ENCODE assay signal across 8 cellular contexts in genomic region chr22:45311033-45311531, GRCh38. TPM values are rescaled to one million over a fixed set of nuclear protein-coding genes. Genes with fewer than 3 reads are reported as not detected.
DNase-seq lines count a peak whose midpoint lies in the region; ATAC-seq lines count a peak whose summit lies in the region.

No MANE protein-coding gene starts in this region.

- WGBS in right cardiac atrium: 50% methylated on average over 12 of the region's 12 CpGs

- peak overlapping the region; percentile 73 for H3K4me3 ChIP-seq in HAP-1
- H3K4me3 ChIP-seq in right cardiac atrium (ENCODE audit: low read length): peak overlapping the region; percentile 95
- H3K4me3 ChIP-seq in skin epidermis: peak overlapping the region; percentile 66 to 96 (median 85)

- POLR2A ChIA-PET in activated CD4-positive, alpha-beta memory T cell treated with anti-CD3 and anti-CD28 coated beads for 36 hours (lab: Charles Lee): interaction anchor here (1.4 kb wide), 1 partner anchor 102 kb away, joined by 4 read pairs; the partner anchor contains the start of genes RIBC2 and SMC1B

- no peaks in the 10 kb centered on the region for H3K27me3 Mint-ChIP-seq in activated CD4-positive, alpha-beta memory T cell treated with anti-CD3 and anti-CD28 coated beads for 36 hours

- peaks cover 57% of the 10 kb centered on the region for H3K4me1 Mint-ChIP-seq in activated CD4-positive, alpha-beta memory T cell treated with anti-CD3 and anti-CD28 coated beads for 36 hours (ENCODE audit: low read depth)

- H3K9me3 ChIP-seq in HAP-1 (no peaks in the 10 kb centered on the region), right cardiac atrium (ENCODE audit: control insufficient read depth, low read length) (no peaks in the 10 kb centered on the region)

- CTCF ChIA-PET in activated CD4-positive, alpha-beta memory T cell treated with anti-CD3 and anti-CD28 coated beads for 36 hours (lab: Charles Lee): no interaction called here

- intact Hi-C loops in activated CD4-positive, alpha-beta memory T cell treated with anti-CD3 and anti-CD28 coated beads for 36 hours (cut with micrococcal nuclease): no loop called here
- intact Hi-C loops in right cardiac atrium (cut with DNase I): no loop called here

- no peaks in the 10 kb centered on the region for H3K27me3 ChIP-seq in HAP-1 (ENCODE audit: low read depth)
- no peaks in the 10 kb centered on the region for H3K27me3 ChIP-seq in right cardiac atrium (ENCODE audit: control insufficient read depth, insufficient read depth)

- H3K36me3 Mint-ChIP-seq in activated CD4-positive, alpha-beta memory T cell treated with anti-CD3 and anti-CD28 coated beads for 36 hours: no peaks in the 10 kb centered on the region

- no peak for ATAC-seq in right cardiac atrium
- ATAC-seq in esophagus mucosa: no peak
- no peak for ATAC-seq in HG03159 (IDR thresholded peaks at IDR 0.05; ENCODE audit: unreplicated experiment)
- no peak for ATAC-seq in HG02759 (IDR thresholded peaks at IDR 0.05; ENCODE audit: unreplicated experiment)

- in situ Hi-C loops in HAP-1 (cut with MboI; ENCODE audit: low sequenced_read_pairs): no loop called here

- peak overlapping the region; percentile 80 for H3K4me3 Mint-ChIP-seq in activated CD4-positive, alpha-beta memory T cell treated with anti-CD3 and anti-CD28 coated beads for 36 hours

- no peak for DNase-seq in HAP-1 (ENCODE audit: low spot score in 2 of 2)
- DNase-seq in activated CD4-positive, alpha-beta memory T cell treated with anti-CD3 and anti-CD28 coated beads for 36 hours: no peak
- DNase-seq in right cardiac atrium: peak in 1 of 3 donors; percentile 29
- no peak for DNase-seq in SKM-1 treated with dmso at 0.1 percent for 144 hours (lab: John Stamatoyannopoulos, UW; ENCODE audit: unreplicated experiment)

- H3K27ac ChIP-seq in right cardiac atrium (ENCODE audit: low read length) (no peak overlapping the region), skin epidermis (peak overlapping the region in 13 of 21 experiments; percentile 18 to 95 (median 87))

- H3K9me3 Mint-ChIP-seq in activated CD4-positive, alpha-beta memory T cell treated with anti-CD3 and anti-CD28 coated beads for 36 hours: no peaks in the 10 kb centered on the region

- peaks cover 4% of the 10 kb centered on the region; the same call in 1 of the 2 replicates for H3K36me3 ChIP-seq in HAP-1 (replicated peaks)

- H3K27ac Mint-ChIP-seq in activated CD4-positive, alpha-beta memory T cell treated with anti-CD3 and anti-CD28 coated beads for 36 hours: peak overlapping the region; percentile 71

- H3K4me1 ChIP-seq in HAP-1 (peaks cover 16% of the 10 kb centered on the region), right cardiac atrium (ENCODE audit: control insufficient read depth, insufficient read depth, low read length) (peaks cover 15% of the 10 kb centered on the region)

RNA-seq across cellular contexts. Expression of gene FAM118A, which starts 1.3 kb away (rescaled TPM):
- total RNA-seq in activated CD4-positive, alpha-beta memory T cell treated with anti-CD3 and anti-CD28 coated beads for 36 hours: 10 to 100 TPM; 55.0 to 56.5 TPM
- total RNA-seq in right cardiac atrium (10 to 100 TPM; 26.5 to 31.8 (median 28.4) TPM), esophagus mucosa (9.1 TPM)
- polyA plus RNA-seq in right cardiac atrium: 21.1 TPM

RNA-seq across cellular contexts. Expression of gene UPK3A, which starts 26.3 kb away (rescaled TPM):
- total RNA-seq in activated CD4-positive, alpha-beta memory T cell treated with anti-CD3 and anti-CD28 coated beads for 36 hours: not detected
- total RNA-seq in right cardiac atrium: not detected
- not detected for polyA plus RNA-seq in right cardiac atrium
- total RNA-seq in esophagus mucosa: not detected
